Comparison of ENCODE assay signal across 8 cellular contexts in the genomic region with DNA sequence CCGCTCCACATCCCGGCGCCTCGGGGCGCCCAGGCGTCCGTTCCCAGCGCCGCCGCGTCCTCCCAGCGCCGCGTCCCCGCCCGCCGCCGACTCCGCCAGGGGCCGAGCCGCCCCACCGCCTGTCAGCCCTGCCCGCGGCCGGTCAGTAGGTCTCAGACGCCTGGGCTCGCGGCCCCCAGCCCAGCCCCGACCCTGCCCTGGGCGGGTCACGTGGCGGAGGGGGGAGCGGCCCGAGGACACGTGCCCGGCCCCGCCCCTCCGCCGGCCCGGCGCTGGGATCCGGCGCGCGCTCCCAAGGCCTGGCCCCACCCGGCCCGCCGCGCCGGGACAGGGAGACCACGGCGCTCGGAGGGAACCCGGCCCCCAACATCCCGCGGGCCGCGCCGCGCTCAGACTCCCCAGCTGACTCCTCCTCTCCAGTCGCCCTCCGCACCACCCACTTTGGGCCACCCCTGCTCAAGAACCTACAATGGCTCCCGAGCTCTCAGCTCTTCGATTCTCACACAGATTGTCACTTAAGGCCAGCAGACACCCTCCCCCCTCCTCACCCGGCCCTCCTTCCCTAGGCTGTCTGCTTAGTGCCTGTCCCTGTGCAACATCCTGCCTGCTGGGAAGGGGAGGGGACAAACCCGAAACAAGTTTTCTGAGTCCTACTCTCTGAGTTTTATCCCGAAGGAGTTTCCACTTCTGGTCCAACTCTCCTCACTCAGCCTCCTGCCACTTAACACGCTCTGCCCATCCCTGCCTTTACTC. TPM values are rescaled to one million over a fixed set of nuclear protein-coding genes. Genes with fewer than 3 reads are reported as not detected.
A peak's percentile ranks its signal among the peaks of the same experiment; 100 is the strongest.
DNase-seq lines count a peak whose midpoint lies in the region; ATAC-seq and TF ChIP-seq lines count a peak whose summit lies in the region.

A gene with protein sequence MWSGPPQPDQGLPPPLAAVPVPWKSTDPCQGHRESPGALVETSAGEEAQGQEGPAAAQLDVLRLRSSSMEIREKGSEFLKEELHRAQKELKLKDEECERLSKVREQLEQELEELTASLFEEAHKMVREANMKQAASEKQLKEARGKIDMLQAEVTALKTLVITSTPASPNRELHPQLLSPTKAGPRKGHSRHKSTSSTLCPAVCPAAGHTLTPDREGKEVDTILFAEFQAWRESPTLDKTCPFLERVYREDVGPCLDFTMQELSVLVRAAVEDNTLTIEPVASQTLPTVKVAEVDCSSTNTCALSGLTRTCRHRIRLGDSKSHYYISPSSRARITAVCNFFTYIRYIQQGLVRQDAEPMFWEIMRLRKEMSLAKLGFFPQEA (minus strand): TSS at position 210 of the 753 bp plus-strand sequence. CDS start 199 bp downstream, at position 11.

- ATAC-seq in HG03460 (IDR thresholded peaks at IDR 0.05; ENCODE audit: unreplicated experiment), result no peak

- DNase-seq in NCI-H146 (lab: John Stamatoyannopoulos, UW), result peak; percentile 38
- DNase-seq in NCI-H146 treated with DMSO at 0.1 percent for 48 hours (lab: John Stamatoyannopoulos, UW; ENCODE audit: unreplicated experiment), result no peak
- DNase-seq in stimulated activated CD8-positive, alpha-beta memory T cell treated with anti-CD3 and anti-CD28 coated beads, Interleukin-4, amount 100 ng/mL, for 48 hours, result peak; percentile 28
- DNase-seq in SIG-M5 treated with dmso at 0.1 percent for 504 hours (lab: John Stamatoyannopoulos, UW; ENCODE audit: unreplicated experiment), result no peak

- no peaks in the 10 kb centered on the region for H3K27me3 ChIP-seq in layer of hippocampus (ENCODE audit: control insufficient read depth, insufficient read depth, low read length)

- H3K27ac ChIP-seq in cingulate gyrus (ENCODE audit: low read depth, low read length) (peak within 1 kb of the TSS; percentile 72), layer of hippocampus (ENCODE audit: low read depth, low read length) (peak within 1 kb of the TSS; percentile 75)

TF ChIP-seq in PFSK-1, 5 proteins besides CTCF, POLR2A, EP300 and RAD21:
- TF ChIP-seq REST (IDR thresholded peaks at IDR 0.05; ENCODE audit: insufficient read depth in 1 of 2, low read depth in 2 of 2, low read length in 2 of 2), result no peak
- no peak for TF ChIP-seq TAF1 (IDR thresholded peaks at IDR 0.05; ENCODE audit: borderline replicate concordance, insufficient read depth, low read length)
- peak; percentile 42 for TF ChIP-seq FOXP2 (optimal IDR thresholded peaks at IDR 0.05; ENCODE audit: borderline replicate concordance, extremely low read depth, extremely low read length, insufficient read depth)
- peak; percentile 28; the same call in 1 of the 2 replicates for TF ChIP-seq SIN3A (IDR thresholded peaks at IDR 0.05; ENCODE audit: borderline replicate concordance, insufficient read depth, low read length)
- TF ChIP-seq POLR2AphosphoS5 (IDR thresholded peaks at IDR 0.05; ENCODE audit: low read depth, low read length), result 0 out of 2 replicates have a peak, but pooled peaks have one; percentile 10

RNA-seq across cellular contexts. Expression of the gene that starts here (rescaled TPM):
- 130 TPM for polyA plus RNA-seq in PFSK-1 (2012; ENCODE audit: insufficient read length, low read depth)

Comparison
In these comparisons a context has a peak if more than half of its experiments do, and no peak if none do; other contexts are left out.
1. DNase-seq: peak in NCI-H146 (single experiment) and stimulated activated CD8-positive, alpha-beta memory T cell treated with anti-CD3 and anti-CD28 coated beads, Interleukin-4, amount 100 ng/mL, for 48 hours (single experiment); none in NCI-H146 treated with DMSO at 0.1 percent for 48 hours (single experiment) and SIG-M5 treated with dmso at 0.1 percent for 504 hours (single experiment).